6 cellular contexts compared by ENCODE assay signal in the genomic region with DNA sequence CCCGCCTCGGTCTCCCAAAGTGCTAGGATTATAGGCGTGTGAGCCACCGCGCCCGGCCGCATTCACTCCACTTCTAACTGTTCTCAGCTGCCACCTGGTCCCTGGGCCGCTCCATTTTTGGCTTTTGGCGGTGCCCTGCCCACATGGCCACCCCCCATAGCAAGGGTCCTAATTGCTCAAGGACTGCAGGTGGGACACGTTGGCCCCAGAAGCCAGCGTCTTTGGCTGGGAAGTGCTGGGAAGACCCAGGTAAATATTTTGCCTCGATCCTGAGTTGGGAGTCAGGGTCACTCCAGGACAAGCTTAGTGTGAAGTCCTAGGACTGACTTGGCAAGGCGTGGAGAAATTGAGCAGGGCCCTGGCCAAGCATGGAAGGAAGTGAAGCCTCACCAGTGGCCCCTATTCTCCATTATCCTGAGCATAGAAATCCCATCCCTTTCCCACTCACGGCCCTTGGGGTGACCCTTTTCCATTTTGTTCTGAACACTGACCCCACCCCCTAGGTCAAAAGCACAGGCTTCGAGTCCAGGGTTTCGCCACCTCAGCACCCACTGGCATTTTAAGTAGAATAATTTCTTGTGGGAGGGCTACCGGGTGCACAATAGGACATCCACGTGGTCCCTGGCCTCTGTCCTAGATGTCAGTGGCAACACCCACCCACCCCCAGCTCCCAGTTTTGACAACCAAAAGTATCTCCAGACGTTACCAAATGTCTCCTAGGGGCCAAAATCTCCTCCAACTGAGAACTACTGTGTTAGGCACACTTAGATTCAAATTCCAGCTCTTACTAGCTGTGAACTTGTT. TPM values are rescaled to one million over a fixed set of nuclear protein-coding genes. Genes with fewer than 3 reads are reported as not detected.
DNase-seq lines count a peak whose midpoint lies in the region; ATAC-seq and TF ChIP-seq lines count a peak whose summit lies in the region.

No MANE protein-coding gene starts in this region.

- no peaks in the 10 kb centered on the region for H3K9me3 ChIP-seq in OCI-LY3 (ENCODE audit: insufficient read depth, low read length)
- no peaks in the 10 kb centered on the region for H3K9me3 ChIP-seq in smooth muscle cell (replicated peaks; ENCODE audit: low read depth)

- peak overlapping the region; percentile 95 to 96 for H3K27ac Mint-ChIP-seq in effector memory CD8-positive, alpha-beta T cell

- peaks cover 31% of the 10 kb centered on the region for H3K36me3 Mint-ChIP-seq in effector memory CD8-positive, alpha-beta T cell (ENCODE audit: insufficient read depth)

- H3K9ac ChIP-seq in OCI-LY3 (ENCODE audit: low read length) (peak overlapping the region; percentile 99; the same call in 1 of the 2 replicates), smooth muscle cell (ENCODE audit: low read depth) (no peak overlapping the region)

- peak overlapping the region; percentile 96 to 97 for H3K4me3 Mint-ChIP-seq in effector memory CD8-positive, alpha-beta T cell

- WGBS in smooth muscle cell (ENCODE audit: low lambda C conversion rate), result 93% methylated on average over 19 of the region's 19 CpGs

- H3K27me3 ChIP-seq in OCI-LY3 (ENCODE audit: low read depth, low read length) (no peaks in the 10 kb centered on the region), smooth muscle cell (ENCODE audit: low read depth) (no peaks in the 10 kb centered on the region)

- DNase-seq in effector memory CD8-positive, alpha-beta T cell, result no peak
- no peak for DNase-seq in smooth muscle cell (lab: John Stamatoyannopoulos, UW; ENCODE audit: unreplicated experiment)
- DNase-seq in stimulated activated CD4-positive, alpha-beta T cell treated with anti-CD3 and anti-CD28 coated beads, Interleukin-4, amount 100 ng/mL, for 24 hours, result no peak

- peak overlapping the region; percentile 96; the same call in 1 of the 2 replicates for H3K4me3 ChIP-seq in OCI-LY3 (ENCODE audit: low read length)
- no peak overlapping the region for H3K4me3 ChIP-seq in smooth muscle cell

- no peak overlapping the region for H3K27ac ChIP-seq in OCI-LY3 (ENCODE audit: low read length)
- H3K27ac ChIP-seq in smooth muscle cell (ENCODE audit: low read depth), result peak overlapping the region; percentile 98

- H3K4me1 ChIP-seq in OCI-LY3 (ENCODE audit: low read length) (peaks cover 29% of the 10 kb centered on the region), smooth muscle cell (ENCODE audit: low read depth) (peaks cover 15% of the 10 kb centered on the region)

- TF ChIP-seq CTCF in OCI-LY3 (IDR thresholded peaks at IDR 0.05; ENCODE audit: low read depth, low read length) (no peak), smooth muscle cell (IDR thresholded peaks at IDR 0.05; ENCODE audit: borderline replicate concordance, insufficient read depth, poor library complexity, severe bottlenecking) (no peak)

- no peaks in the 10 kb centered on the region for H3K36me3 ChIP-seq in OCI-LY3 (replicated peaks; ENCODE audit: low read depth, low read length)
- H3K36me3 ChIP-seq in smooth muscle cell (ENCODE audit: low read depth), result no peaks in the 10 kb centered on the region

- H3K27me3 Mint-ChIP-seq in effector memory CD8-positive, alpha-beta T cell, result no peaks in the 10 kb centered on the region

- peaks cover 38 to 46% of the 10 kb centered on the region in 2 donors for H3K4me1 Mint-ChIP-seq in effector memory CD8-positive, alpha-beta T cell (ENCODE audit: low read depth in 2 of 2)

- H4K20me1 ChIP-seq in OCI-LY3 (ENCODE audit: insufficient read depth, low read length), result no peaks in the 10 kb centered on the region
- H4K20me1 ChIP-seq in smooth muscle cell (ENCODE audit: low read depth), result peaks cover 24% of the 10 kb centered on the region

- H3K9me3 Mint-ChIP-seq in effector memory CD8-positive, alpha-beta T cell, result no peaks in the 10 kb centered on the region

- H3F3A ChIP-seq in smooth muscle cell (ENCODE audit: low read depth), result peaks cover 25% of the 10 kb centered on the region

- H3K4me2 ChIP-seq in OCI-LY3 (ENCODE audit: low read length) (peak overlapping the region; percentile 88), smooth muscle cell (peak overlapping the region; percentile 85)

- H3K79me2 ChIP-seq in OCI-LY3 (ENCODE audit: low read length) (no peaks in the 10 kb centered on the region), smooth muscle cell (ENCODE audit: low read depth) (peaks cover 22% of the 10 kb centered on the region)

- no peak overlapping the region for H2AFZ ChIP-seq in OCI-LY3 (ENCODE audit: low read depth, low read length)
- H2AFZ ChIP-seq in smooth muscle cell (ENCODE audit: low read depth), result no peak overlapping the region

- ATAC-seq in effector memory CD8-positive, alpha-beta T cell (replicated peaks), result no peak
- ATAC-seq in GM18867 (IDR thresholded peaks at IDR 0.05; ENCODE audit: unreplicated experiment), result no peak
- ATAC-seq in GM18858 (IDR thresholded peaks at IDR 0.05; ENCODE audit: unreplicated experiment), result no peak

RNA-seq across cellular contexts. Expression of a gene that starts 5.9 kb away (rescaled TPM):
- total RNA-seq in smooth muscle cell, result 5.6 and 5.7 TPM in 2 replicates
- 9.7 TPM in 2 replicates for polyA plus RNA-seq in smooth muscle cell

RNA-seq across cellular contexts. Expression of a gene that starts 8.4 kb away (rescaled TPM):
- total RNA-seq in smooth muscle cell, result 2.5 and 3.4 TPM in 2 replicates
- 1.9 and 3.6 TPM in 2 replicates for polyA plus RNA-seq in smooth muscle cell

RNA-seq across cellular contexts. Expression of a gene that starts 24.1 kb away (rescaled TPM):
- total RNA-seq in smooth muscle cell, result 0.18 and 0.36 TPM in 2 replicates
- 0.22 and 0.66 TPM in 2 replicates for polyA plus RNA-seq in smooth muscle cell

RNA-seq across cellular contexts. Expression of a gene that starts 33.9 kb away (rescaled TPM):
- total RNA-seq in smooth muscle cell, result 99.7 and 111 TPM in 2 replicates
- 129 and 135 TPM in 2 replicates for polyA plus RNA-seq in smooth muscle cell

RNA-seq across cellular contexts. Expression of a gene that starts 43.3 kb away (rescaled TPM):
- total RNA-seq in smooth muscle cell, result 645 and 778 TPM in 2 replicates
- polyA plus RNA-seq in smooth muscle cell, result 370 and 498 TPM in 2 replicates
